8 cellular contexts compared by ENCODE assay signal in the genomic region with DNA sequence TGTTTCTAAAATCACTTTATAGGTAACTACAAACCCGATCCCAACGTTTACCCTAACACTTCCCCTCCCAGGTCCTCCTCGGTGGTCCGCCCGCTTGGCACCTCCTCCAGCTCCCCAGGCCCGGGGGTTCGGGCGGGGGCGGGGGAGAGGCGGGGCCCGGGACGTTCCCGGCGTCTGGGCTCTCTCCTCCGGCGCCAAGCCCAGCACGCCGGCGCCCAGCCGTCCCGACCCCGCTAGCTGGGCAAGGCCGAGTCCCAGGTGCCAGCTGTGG. TPM values are rescaled to one million over a fixed set of nuclear protein-coding genes. Genes with fewer than 3 reads are reported as not detected.
DNase-seq lines count a peak whose midpoint lies in the region; ATAC-seq and TF ChIP-seq lines count a peak whose summit lies in the region.

No MANE protein-coding gene starts in this region.

- ATAC-seq in GM21528 (IDR thresholded peaks at IDR 0.05; ENCODE audit: low FRiP score, unreplicated experiment), result peak; percentile 27

- no peak overlapping the region for H3K27ac ChIP-seq in iPS-18a (ENCODE audit: low read length)
- peak overlapping the region; percentile 90 for H3K27ac ChIP-seq in subcutaneous abdominal adipose tissue (ENCODE audit: low read depth, low read length)

- H3K27me3 ChIP-seq in iPS-18a (ENCODE audit: control insufficient read depth, insufficient read depth, low read length) (no peaks in the 10 kb centered on the region), subcutaneous abdominal adipose tissue (ENCODE audit: control insufficient read depth in 5 of 5, insufficient read depth in 4 of 5, low read length in 5 of 5) (no peaks in the 10 kb centered on the region)

- peak overlapping the region; percentile 96 for H3K4me3 Mint-ChIP-seq in activated CD4-positive, alpha-beta memory T cell treated with anti-CD3 and anti-CD28 coated beads for 36 hours

- CTCF ChIA-PET in activated CD4-positive, alpha-beta memory T cell treated with anti-CD3 and anti-CD28 coated beads for 36 hours (lab: Charles Lee), result interaction anchor here (0.9 to 1.2 kb wide), 5 partner anchors 36 to 799 kb away, joined by 3 to 6 read pairs (median 4); no protein-coding TSS in a partner anchor

- TF ChIP-seq CTCF in AG09309 (IDR thresholded peaks at IDR 0.05; ENCODE audit: control insufficient read depth, insufficient read depth, low read depth, low read length, missing control alignments) (no peak), GM10266 (IDR thresholded peaks at IDR 0.05; ENCODE audit: control insufficient read depth, insufficient read depth, low read depth, missing control alignments) (no peak)

- H3K4me1 Mint-ChIP-seq in activated CD4-positive, alpha-beta memory T cell treated with anti-CD3 and anti-CD28 coated beads for 36 hours (ENCODE audit: low read depth), result peaks cover 48% of the 10 kb centered on the region

- POLR2A ChIA-PET in activated CD4-positive, alpha-beta memory T cell treated with anti-CD3 and anti-CD28 coated beads for 36 hours (lab: Charles Lee), result interaction anchor here (0.9 to 2.6 kb wide), 6 partner anchors 27 to 92 kb away, joined by 3 to 35 read pairs (median 4); a partner anchor contains a TSS

- H3K4me1 ChIP-seq in iPS-18a (ENCODE audit: control insufficient read depth, low read depth, low read length) (peaks cover 5% of the 10 kb centered on the region), subcutaneous abdominal adipose tissue (ENCODE audit: control insufficient read depth in 5 of 5, insufficient read depth in 5 of 5, low read length in 5 of 5) (peaks cover 0 to 39% (median 35%) of the 10 kb centered on the region in 5 donors)

- intact Hi-C loops in activated CD4-positive, alpha-beta memory T cell treated with anti-CD3 and anti-CD28 coated beads for 36 hours (cut with micrococcal nuclease), result loop anchor here (2.0 kb wide), 2 partner anchors 61 to 831 kb away; a partner anchor contains a TSS

- H3K9ac ChIP-seq in iPS-18a (ENCODE audit: low read length) (peak overlapping the region; percentile 48), subcutaneous abdominal adipose tissue (ENCODE audit: low read length in 5 of 5) (peak overlapping the region; percentile 77 to 97 (median 94))

- no peaks in the 10 kb centered on the region for H3K27me3 Mint-ChIP-seq in activated CD4-positive, alpha-beta memory T cell treated with anti-CD3 and anti-CD28 coated beads for 36 hours

- peak overlapping the region; percentile 98 for H3K27ac Mint-ChIP-seq in activated CD4-positive, alpha-beta memory T cell treated with anti-CD3 and anti-CD28 coated beads for 36 hours

- no peak for DNase-seq in AG09309 (ENCODE audit: low read depth)
- no peak for DNase-seq in activated CD4-positive, alpha-beta memory T cell treated with anti-CD3 and anti-CD28 coated beads for 36 hours
- no peak for DNase-seq in ecto neural progenitor cell (ENCODE audit: low spot score)
- DNase-seq in GM10266 (ENCODE audit: extremely low spot score), result no peak
- DNase-seq in MV-4-11 (lab: John Stamatoyannopoulos, UW), result no peak

- H3K36me3 ChIP-seq in iPS-18a (ENCODE audit: control insufficient read depth, low read depth, low read length), result peaks cover 24% of the 10 kb centered on the region
- peaks cover 13 to 19% (median 14%) of the 10 kb centered on the region in 5 donors for H3K36me3 ChIP-seq in subcutaneous abdominal adipose tissue (ENCODE audit: control insufficient read depth in 5 of 5, insufficient read depth in 5 of 5, low read length in 5 of 5)

- no peaks in the 10 kb centered on the region for H3K9me3 Mint-ChIP-seq in activated CD4-positive, alpha-beta memory T cell treated with anti-CD3 and anti-CD28 coated beads for 36 hours

- peak overlapping the region; percentile 61 for H3K4me3 ChIP-seq in AG09309 (ENCODE audit: control insufficient read depth, low read depth, low read length)
- peak overlapping the region; percentile 72 for H3K4me3 ChIP-seq in iPS-18a (ENCODE audit: low read length)
- H3K4me3 ChIP-seq in subcutaneous abdominal adipose tissue (ENCODE audit: low read depth in 1 of 5, low read length in 5 of 5), result peak overlapping the region; percentile 86 to 98 (median 96)

- H3K9me3 ChIP-seq in iPS-18a (ENCODE audit: control insufficient read depth, low read depth, low read length), result no peaks in the 10 kb centered on the region
- H3K9me3 ChIP-seq in subcutaneous abdominal adipose tissue (ENCODE audit: control insufficient read depth in 5 of 5, low read length in 5 of 5), result no peaks in the 10 kb centered on the region

- H3K36me3 Mint-ChIP-seq in activated CD4-positive, alpha-beta memory T cell treated with anti-CD3 and anti-CD28 coated beads for 36 hours, result peaks cover 36% of the 10 kb centered on the region

RNA-seq across cellular contexts. Expression of a gene that starts 0.5 kb away (rescaled TPM):
- 10 to 100 TPM; 87.7 to 88.9 TPM for total RNA-seq in activated CD4-positive, alpha-beta memory T cell treated with anti-CD3 and anti-CD28 coated beads for 36 hours

RNA-seq across cellular contexts. Expression of a gene that starts 0.8 kb away (rescaled TPM):
- total RNA-seq in activated CD4-positive, alpha-beta memory T cell treated with anti-CD3 and anti-CD28 coated beads for 36 hours, result 10 to 100 TPM; 15.6 to 16.7 TPM
